24 cellular contexts compared by ENCODE assay signal in genomic region chr15:100266166-100266565, GRCh38.
"Had no signal": no experiment of that assay in that cellular context is flagged by ENCODE, and none has a peak within 500 bp of the region (broad histone marks: within the 10 kb centered on the region; RNA-seq: fewer than 3 reads in every experiment).

No MANE protein-coding gene starts in this region.

- H3K4me1 ChIP-seq: esophagus squamous epithelium, psoas muscle, sigmoid colon, tibial nerve, upper lobe of left lung had no signal

- H3K36me3 Mint-ChIP-seq: stimulated activated effector memory CD8-positive, alpha-beta T cell treated with anti-CD3 and anti-CD28 coated beads, Interleukin-12 subunit alpha, Interleukin-12 subunit beta, amount 100 ng/mL, for 72 hours had no signal

- H3K4me3 ChIP-seq: esophagus squamous epithelium, ovary, psoas muscle, sigmoid colon, thoracic aorta, tibial nerve, upper lobe of left lung had no signal

- DNase-seq: effector CD8-positive, alpha-beta T cell; endodermal cell; esophagus squamous epithelium; hypothalamus; left ventricle myocardium superior; mesenchymal stem cell; midbrain; naive thymus-derived CD8-positive, alpha-beta T cell; nephron progenitor cell; nucleus accumbens; ovary; posterior cingulate gyrus; psoas muscle; right cardiac atrium; sigmoid colon; stimulated activated CD4-positive, alpha-beta T cell treated with anti-CD3 and anti-CD28 coated beads, Interleukin-2, amount 100 ng/mL, for 24 hours; stimulated activated CD4-positive, alpha-beta T cell treated with anti-CD3 and anti-CD28 coated beads, Interleukin-4, amount 100 ng/mL, for 24 hours; stimulated activated naive CD8-positive, alpha-beta T cell treated with anti-CD3 and anti-CD28 coated beads, Interleukin-15, Interleukin-2, amounts not matched to agents 100 U/mL and 50 U/mL, for 24 hours had no signal

- H3K27ac ChIP-seq: epithelial cell of prostate, esophagus squamous epithelium, ovary, psoas muscle, sigmoid colon, thoracic aorta, tibial nerve, upper lobe of left lung had no signal

- H3K27me3 ChIP-seq: esophagus squamous epithelium, ovary, sigmoid colon, tibial nerve, upper lobe of left lung had no signal

- ATAC-seq: left ventricle myocardium superior; naive thymus-derived CD8-positive, alpha-beta T cell; right cardiac atrium; stimulated activated naive CD8-positive, alpha-beta T cell treated with anti-CD3 and anti-CD28 coated beads, Interleukin-15, Interleukin-2, amounts not matched to agents 100 U/mL and 50 U/mL, for 24 hours had no signal

- H3K27ac Mint-ChIP-seq: dendritic cell treated with granulocyte-macrophage colony-stimulating factor and Interleukin-4, amounts not matched to agents 40 ng/mL and 50 ng/mL, for 4 days; endodermal cell; stimulated activated effector memory CD8-positive, alpha-beta T cell treated with anti-CD3 and anti-CD28 coated beads, Interleukin-12 subunit alpha, Interleukin-12 subunit beta, amount 100 ng/mL, for 72 hours had no signal

- H3K9me3 ChIP-seq: esophagus squamous epithelium, ovary, psoas muscle, sigmoid colon, thoracic aorta, tibial nerve, upper lobe of left lung had no signal

- H3K36me3 ChIP-seq: ovary, sigmoid colon, thoracic aorta, tibial nerve, upper lobe of left lung had no signal

- H3K27me3 Mint-ChIP-seq: dendritic cell treated with granulocyte-macrophage colony-stimulating factor and Interleukin-4, amounts not matched to agents 40 ng/mL and 50 ng/mL, for 4 days; naive thymus-derived CD8-positive, alpha-beta T cell had no signal

- H3K4me3 Mint-ChIP-seq: dendritic cell treated with granulocyte-macrophage colony-stimulating factor and Interleukin-4, amounts not matched to agents 40 ng/mL and 50 ng/mL, for 4 days; endodermal cell; naive thymus-derived CD8-positive, alpha-beta T cell; nephron progenitor cell; stimulated activated effector memory CD8-positive, alpha-beta T cell treated with anti-CD3 and anti-CD28 coated beads, Interleukin-12 subunit alpha, Interleukin-12 subunit beta, amount 100 ng/mL, for 72 hours had no signal

- H3K4me1 Mint-ChIP-seq: endodermal cell; stimulated activated effector memory CD8-positive, alpha-beta T cell treated with anti-CD3 and anti-CD28 coated beads, Interleukin-12 subunit alpha, Interleukin-12 subunit beta, amount 100 ng/mL, for 72 hours had no signal
